In the genomic region with DNA sequence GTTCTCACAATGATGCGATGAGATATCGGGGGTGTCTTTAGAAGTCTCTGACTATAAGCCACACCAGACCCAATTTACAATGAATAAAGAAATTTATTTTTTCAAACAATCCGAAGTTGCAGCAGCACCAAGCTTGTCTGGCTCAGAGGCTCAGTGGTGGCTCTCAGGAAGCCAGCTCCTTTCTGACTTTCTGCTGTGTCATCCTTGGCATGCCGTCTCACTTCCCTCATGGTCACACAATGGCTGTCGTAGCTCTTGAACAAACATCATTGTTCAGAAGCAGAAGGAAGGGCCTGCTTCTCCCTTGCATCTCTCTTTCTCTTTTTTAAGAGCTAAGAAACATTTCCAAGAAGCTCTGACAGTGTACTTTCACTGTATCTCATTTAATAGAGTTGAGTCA, we compare ENCODE assay signal across 29 cellular contexts.
"Had no signal": no experiment of that assay in that cellular context is flagged by ENCODE, and none has a peak within 500 bp of the region (broad histone marks: within the 10 kb centered on the region; RNA-seq: fewer than 3 reads in every experiment).

No MANE protein-coding gene starts in this region.

- DNase-seq: activated B cell treated with CpG ODN at 0.5 μM for 24 hours; activated CD4-positive, alpha-beta T cell treated with anti-CD3 and anti-CD28 coated beads for 4 hours; activated CD4-positive, alpha-beta T cell treated with anti-CD3 and anti-CD28 coated beads, Interleukin-2, amount 50 U/mL, for 4 hours; activated naive CD4-positive, alpha-beta T cell; activated T-cell treated with anti-CD3 and anti-CD28 coated beads for 4 hours; activated T-cell treated with anti-CD3 and anti-CD28 coated beads, Interleukin-2, amount 50 U/mL, for 72 hours; anterior cingulate cortex; dermis blood vessel endothelial cell; effector CD4-positive, alpha-beta T cell; erythroblast; gastrocnemius medialis; glutamatergic neuron; left lung; lower lobe of right lung; mesenchymal stem cell; mucosa of descending colon; sigmoid colon; small intestine; stimulated activated CD4-positive, alpha-beta T cell treated with anti-CD3 and anti-CD28 coated beads, Interleukin-1b, Interleukin-23, amount 100 ng/mL, for 48 hours; stimulated activated CD4-positive, alpha-beta T cell treated with anti-CD3 and anti-CD28 coated beads, Interleukin-4, amount 100 ng/mL, for 4 hours; stimulated activated CD8-positive, alpha-beta memory T cell treated with anti-CD3 and anti-CD28 coated beads, Interleukin-4, amount 100 ng/mL, for 48 hours; stimulated activated naive CD8-positive, alpha-beta T cell treated with anti-CD3 and anti-CD28 coated beads, Interleukin-15, amount 100 ng/mL, for 72 hours; substantia nigra; T1000; uterus had no signal

- H3K4me1 ChIP-seq: gastrocnemius medialis, left lung, lower lobe of right lung, sigmoid colon, uterus had no signal

- H3K9me3 ChIP-seq: gastrocnemius medialis, left lung, lower lobe of right lung, mucosa of descending colon, neutrophil, sigmoid colon, uterus had no signal

- ATAC-seq: activated naive CD4-positive, alpha-beta T cell treated with anti-CD3 and anti-CD28 coated beads, Interleukin-2, amount 50 U/mL, for 72 hours; activated T-cell treated with anti-CD3 and anti-CD28 coated beads, Interleukin-2, amount 50 U/mL, for 72 hours; gastrocnemius medialis; left lung; lower lobe of right lung; mucosa of descending colon; natural killer cell treated with Interleukin-12 subunit alpha and Interleukin-12 subunit beta and Interleukin-15 and Interleukin-18, amount 100 ng/mL, for 72 hours; stimulated activated memory B cell treated with anti-CD40 and anti-IgM and Interleukin-4, amounts not matched to agents 10 μg/mL and 1 μg/mL and 100 μg/mL, for 72 hours; stimulated activated naive CD8-positive, alpha-beta T cell treated with anti-CD3 and anti-CD28 coated beads, Interleukin-15, amount 100 ng/mL, for 72 hours had no signal

- H3K4me3 ChIP-seq: gastrocnemius medialis, left lung, lower lobe of right lung, mucosa of descending colon, sigmoid colon, uterus had no signal

- H3K36me3 ChIP-seq: gastrocnemius medialis, left lung, lower lobe of right lung, neutrophil, sigmoid colon, uterus had no signal

- H3K27ac ChIP-seq: gastrocnemius medialis, left lung, lower lobe of right lung, neutrophil, sigmoid colon, uterus had no signal
